Comparison of ENCODE assay signal across 6 cellular contexts in the genomic region with DNA sequence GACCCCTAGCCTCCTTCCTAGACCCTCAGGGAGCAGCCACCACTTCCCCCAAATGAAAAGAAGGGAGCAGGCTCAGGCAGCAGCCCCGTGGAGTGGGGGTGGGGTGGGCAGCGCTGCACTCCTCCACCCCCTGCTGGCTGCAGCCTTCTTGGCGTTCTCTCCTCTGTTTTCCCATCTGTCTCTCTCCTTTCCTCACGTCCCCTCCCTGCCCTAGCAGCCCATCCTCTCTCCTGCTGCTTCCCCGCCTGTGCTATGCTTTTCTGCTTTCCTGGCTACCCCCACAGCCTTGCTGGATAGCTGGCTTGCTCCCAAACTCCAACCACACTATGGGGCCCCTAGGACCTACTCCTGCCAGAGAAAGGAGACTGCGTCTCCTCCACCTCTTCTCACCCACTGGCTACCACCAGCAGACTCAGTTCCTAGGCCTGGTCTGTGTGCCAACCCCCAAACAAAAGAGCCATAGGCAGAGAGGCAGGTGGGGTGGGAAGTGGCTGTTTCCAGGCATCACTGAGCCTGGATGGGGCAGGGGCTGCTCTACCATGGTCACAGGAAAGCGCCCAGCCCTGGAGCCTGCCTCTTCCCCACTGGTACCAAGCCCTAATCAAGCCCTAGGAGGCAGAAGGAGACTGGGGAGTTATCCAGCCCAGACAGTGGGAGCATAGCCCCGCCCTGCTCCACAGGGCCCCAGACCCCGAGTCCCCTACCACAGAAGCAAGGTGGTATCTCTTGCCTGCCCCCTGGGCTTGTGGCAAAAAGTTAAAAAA. TPM values are rescaled to one million over a fixed set of nuclear protein-coding genes. Genes with fewer than 3 reads are reported as not detected.
DNase-seq lines count a peak whose midpoint lies in the region; ATAC-seq, FAIRE-seq and TF ChIP-seq lines count a peak whose summit lies in the region.

No MANE protein-coding gene starts in this region.

- TF ChIP-seq CTCF in heart left ventricle (IDR thresholded peaks at IDR 0.05) = peak in 10 of 12 donors; percentile 3 to 54 (median 28)

- H3K4me3 ChIP-seq in heart left ventricle = no peak overlapping the region

- H3K27ac ChIP-seq in heart left ventricle = no peak overlapping the region

- 40 to 46% (median 44%) methylated on average over 8 to 9 of the region's 9 CpGs for WGBS in heart left ventricle, 4 donors

- H3K27me3 ChIP-seq in heart left ventricle = no peaks in the 10 kb centered on the region

- ATAC-seq in heart left ventricle (peak in 2 of 4 donors; percentile 33 to 51), Right ventricle myocardium inferior (no peak), HG03439 (IDR thresholded peaks at IDR 0.05; ENCODE audit: unreplicated experiment) (no peak)

- intact Hi-C loops in heart left ventricle (cut with DNase I) (loop anchor here in 1 of 10 donors (5.0 kb wide), 1 partner anchor 42 kb away; no protein-coding TSS in a partner anchor), Right ventricle myocardium inferior (cut with DNase I) (no loop called here)

- peak in 2 of 5 donors; percentile 30 to 49 for DNase-seq in heart left ventricle
- no peak for DNase-seq in Right ventricle myocardium inferior (ENCODE audit: missing footprints)
- peak; percentile 95 for DNase-seq in cerebellar cortex (ENCODE audit: low spot score)
- peak; percentile 67 for DNase-seq in urothelium cell line (ENCODE audit: low spot score)
- no peak for DNase-seq in NCI-H774 (lab: John Stamatoyannopoulos, UW)

- peaks cover 0 to 29% (median 10%) of the 10 kb centered on the region in 12 donors for H3K4me1 ChIP-seq in heart left ventricle

- H3K9me3 ChIP-seq in heart left ventricle = no peaks in the 10 kb centered on the region

- TF ChIP-seq POLR2A in heart left ventricle (IDR thresholded peaks at IDR 0.05) = no peak

- H3K36me3 ChIP-seq in heart left ventricle = no peaks in the 10 kb centered on the region

- no peak for FAIRE-seq in urothelium cell line (lab: Jason Lieb, UNC)

RNA-seq across cellular contexts. Expression of a gene that starts 3.4 kb away (rescaled TPM):
- total RNA-seq in heart left ventricle = 1 to 10 TPM in 2 of 9 donors, under 1 TPM in 7; 0.13 to 1.1 (median 0.40) TPM
- polyA plus RNA-seq in heart left ventricle = 1 to 10 TPM in 1 of 2 donors, under 1 TPM in 1; 0.10 to 1.8 TPM
- total RNA-seq in Right ventricle myocardium inferior = 3.9 TPM

RNA-seq across cellular contexts. Expression of a gene that starts 3.8 kb away (rescaled TPM):
- total RNA-seq in heart left ventricle (not detected), Right ventricle myocardium inferior (not detected)
- polyA plus RNA-seq in heart left ventricle = 1 to 10 TPM in 1 of 2 donors, under 1 TPM in 1; 0.71 to 1.4 TPM

RNA-seq across cellular contexts. Expression of a gene that starts 13.9 kb away (rescaled TPM):
- total RNA-seq in heart left ventricle (100 to 1,000 TPM in 7 of 9 donors, 10 to 100 TPM in 2; 54.1 to 165 (median 119) TPM), Right ventricle myocardium inferior (162 TPM)
- polyA plus RNA-seq in heart left ventricle = 100 to 1,000 TPM in 1 of 2 donors, 10 to 100 TPM in 1; 38.0 to 121 TPM

RNA-seq across cellular contexts. Expression of a gene that starts 27.9 kb away (rescaled TPM):
- 10 to 100 TPM in 4 of 9 donors, 1 to 10 TPM in 5; 8.9 to 20.1 (median 9.9) TPM for total RNA-seq in heart left ventricle
- 10 to 100 TPM in 1 of 2 donors, 1 to 10 TPM in 1; 8.0 to 16.7 TPM for polyA plus RNA-seq in heart left ventricle
- total RNA-seq in Right ventricle myocardium inferior = 8.5 TPM

RNA-seq across cellular contexts. Expression of a gene that starts 31.1 kb away (rescaled TPM):
- total RNA-seq in heart left ventricle (10 to 100 TPM; 28.6 to 92.7 (median 40.1) TPM), Right ventricle myocardium inferior (55.6 TPM)
- 10 to 100 TPM; 27.9 to 34.8 TPM for polyA plus RNA-seq in heart left ventricle

Comparison
In these comparisons a context has a peak if more than half of its experiments do, and no peak if none do; other contexts are left out.
1. DNase-seq: peak in cerebellar cortex (single experiment) and urothelium cell line (single experiment); none in Right ventricle myocardium inferior (single experiment) and NCI-H774 (single experiment).